ENCODE assay signal across 12 cellular contexts in genomic region chr6:44667226-44667625, GRCh38.
DNase-seq lines count a peak whose midpoint lies in the region; ATAC-seq and TF ChIP-seq lines count a peak whose summit lies in the region.
"Had no signal": no experiment of that assay in that cellular context is flagged by ENCODE, and none has a peak within 500 bp of the region (broad histone marks: within the 10 kb centered on the region; RNA-seq: fewer than 3 reads in every experiment).

No MANE protein-coding gene starts in this region.

- no peak overlapping the region for H3K23ac ChIP-seq in mesendoderm (ENCODE audit: low read length)

- CTCF ChIA-PET in AG04450 (lab: Charles Lee), result interaction anchor here (1.0 to 2.6 kb wide), 2 partner anchors 11 to 192 kb away, joined by 4 to 19 read pairs; no protein-coding TSS in a partner anchor
- CTCF ChIA-PET in mammary epithelial cell (lab: Charles Lee; ENCODE audit: low non-redundant PET), result no interaction called here

- no peak overlapping the region for H2BK5ac ChIP-seq in mesendoderm (ENCODE audit: low read length)

- H2AK5ac ChIP-seq in mesendoderm (ENCODE audit: low read length), result no peak overlapping the region

- DNase-seq in AG04450 (ENCODE audit: low read depth, low spot score) (peak; percentile 55), mammary epithelial cell (peak; percentile 42), mesendoderm (peak; percentile 97), Peyer's patch (no peak), right atrium auricular region (ENCODE audit: low spot score) (no peak), stomach (no peak)
- DNase-seq: effector memory CD8-positive, alpha-beta T cell had no signal

- 7% methylated on average over 3 of the region's 3 CpGs for WGBS in mammary epithelial cell (ENCODE audit: low coverage, missing lambda C conversion rate)
- no CpG with 5 or more reads among the region's 3 CpGs for WGBS in mesendoderm (ENCODE audit: extremely low coverage, insufficient coverage, low lambda C conversion rate)
- WGBS in stomach, 5 donors, result 62 to 75% (median 68%) methylated on average over 3 of the region's 3 CpGs

- H3K27ac ChIP-seq in AG04450 (ENCODE audit: low read depth, low read length), result peak overlapping the region; percentile 47
- peak overlapping the region; percentile 89 for H3K27ac ChIP-seq in HUES48 (ENCODE audit: low read depth, low read length)
- H3K27ac ChIP-seq in mammary epithelial cell (ENCODE audit: insufficient read depth, low read depth, low read length), result no peak overlapping the region
- peak overlapping the region; percentile 85 for H3K27ac ChIP-seq in mesendoderm (ENCODE audit: low read depth, low read length)
- no peak overlapping the region for H3K27ac ChIP-seq in Peyer's patch
- no peak overlapping the region for H3K27ac ChIP-seq in right atrium auricular region
- H3K27ac ChIP-seq in stomach, result no peak overlapping the region
- H3K27ac ChIP-seq: BLaER1, SK-N-MC had no signal

- dilution Hi-C loops in mammary epithelial cell (cut with HindIII; ENCODE audit: low sequenced_read_pairs), result no loop called here

- H3K36me3 ChIP-seq in HUES48 (ENCODE audit: control insufficient read depth, insufficient read depth, low read length), result no peaks in the 10 kb centered on the region
- no peaks in the 10 kb centered on the region for H3K36me3 ChIP-seq in mammary epithelial cell (ENCODE audit: insufficient read depth, low read length)
- H3K36me3 ChIP-seq in mesendoderm (ENCODE audit: control insufficient read depth, insufficient read depth, low read length), result no peaks in the 10 kb centered on the region
- H3K36me3 ChIP-seq in Peyer's patch, result no peaks in the 10 kb centered on the region
- H3K36me3 ChIP-seq in right atrium auricular region, result no peaks in the 10 kb centered on the region
- no peaks in the 10 kb centered on the region for H3K36me3 ChIP-seq in stomach
- H3K36me3 ChIP-seq: BLaER1 had no signal

- POLR2A ChIA-PET in AG04450 (lab: Yijun Ruan, JAX), result no interaction called here

- TF ChIP-seq CTCF in AG04450 (IDR thresholded peaks at IDR 0.05; ENCODE audit: low read depth, low read length) (no peak), mammary epithelial cell (conservative IDR thresholded peaks at IDR 0.05 in 1 of 2, IDR thresholded peaks at IDR 0.05 in 1 of 2; ENCODE audit: extremely low read depth in 1 of 2, insufficient read depth in 1 of 2, low read depth in 1 of 2, low read length in 2 of 2) (no peak), Peyer's patch (IDR thresholded peaks at IDR 0.05) (no peak), right atrium auricular region (IDR thresholded peaks at IDR 0.05) (no peak), stomach (IDR thresholded peaks at IDR 0.05) (no peak)

- H3K27me3 ChIP-seq in AG04450 (ENCODE audit: control insufficient read depth, insufficient read depth, low read length), result peaks cover 10% of the 10 kb centered on the region
- H3K27me3 ChIP-seq in HUES48 (ENCODE audit: control insufficient read depth, insufficient read depth, low read length), result no peaks in the 10 kb centered on the region
- no peaks in the 10 kb centered on the region for H3K27me3 ChIP-seq in mammary epithelial cell (ENCODE audit: insufficient read depth, low read length)
- H3K27me3 ChIP-seq in mesendoderm (ENCODE audit: insufficient read depth, low read length, poor library complexity), result no peaks in the 10 kb centered on the region
- H3K27me3 ChIP-seq in Peyer's patch, result no peaks in the 10 kb centered on the region
- H3K27me3 ChIP-seq in right atrium auricular region, result no peaks in the 10 kb centered on the region
- peaks cover 0 to 3% (median 0%) of the 10 kb centered on the region in 3 donors for H3K27me3 ChIP-seq in stomach
- H3K27me3 ChIP-seq: BLaER1 had no signal

- H3K4me1 ChIP-seq in HUES48 (ENCODE audit: control insufficient read depth, insufficient read depth, low read length) (peaks cover 58% of the 10 kb centered on the region), mammary epithelial cell (ENCODE audit: insufficient read depth, low read length) (peaks cover 24% of the 10 kb centered on the region), mesendoderm (ENCODE audit: control insufficient read depth, low read depth, low read length) (peaks cover 32% of the 10 kb centered on the region), Peyer's patch (no peaks in the 10 kb centered on the region), right atrium auricular region (no peaks in the 10 kb centered on the region), stomach (no peaks in the 10 kb centered on the region)
- H3K4me1 ChIP-seq: BLaER1 had no signal

- H3K79me2 ChIP-seq in mammary epithelial cell (ENCODE audit: insufficient read depth, low read length) (no peaks in the 10 kb centered on the region), mesendoderm (ENCODE audit: control insufficient read depth, insufficient read depth, low read length) (no peaks in the 10 kb centered on the region)

- no peaks in the 10 kb centered on the region for H3K79me1 ChIP-seq in mesendoderm (ENCODE audit: low read length)

- in situ Hi-C loops in mammary epithelial cell (cut with MboI; ENCODE audit: low sequenced_read_pairs in 2 of 2), result loop anchor here in 1 of 2 donors (25.0 kb wide), 1 partner anchor 1245 kb away; no protein-coding TSS in a partner anchor

- no peak overlapping the region for H3K4me3 ChIP-seq in AG04450 (ENCODE audit: low read depth, low read length)
- no peak overlapping the region for H3K4me3 ChIP-seq in HUES48 (ENCODE audit: low read depth, low read length)
- H3K4me3 ChIP-seq in mammary epithelial cell (replicated peaks in 1 of 3; ENCODE audit: insufficient read depth in 1 of 3, low read depth in 2 of 3, low read length in 3 of 3), result no peak overlapping the region
- H3K4me3 ChIP-seq in mesendoderm (ENCODE audit: low read length), result no peak overlapping the region
- no peak overlapping the region for H3K4me3 ChIP-seq in Peyer's patch
- no peak overlapping the region for H3K4me3 ChIP-seq in right atrium auricular region
- no peak overlapping the region for H3K4me3 ChIP-seq in stomach
- H3K4me3 ChIP-seq: BLaER1, lung, SK-N-MC had no signal

- peak overlapping the region; percentile 9 for H3K18ac ChIP-seq in mesendoderm (ENCODE audit: low read length)

- no peak overlapping the region for H4K5ac ChIP-seq in mesendoderm (ENCODE audit: low read length)

- H2BK15ac ChIP-seq in mesendoderm (replicated peaks; ENCODE audit: low read depth), result no peak overlapping the region

- no peak overlapping the region for H3K9ac ChIP-seq in HUES48 (ENCODE audit: low read depth, low read length)
- H3K9ac ChIP-seq in mammary epithelial cell (ENCODE audit: insufficient read depth, low read length), result no peak overlapping the region
- no peak overlapping the region for H3K9ac ChIP-seq in mesendoderm (ENCODE audit: low read length)
- H3K9ac ChIP-seq: BLaER1 had no signal

- H4K20me1 ChIP-seq in mammary epithelial cell (ENCODE audit: insufficient read depth, low read length), result no peaks in the 10 kb centered on the region
- H4K20me1 ChIP-seq: BLaER1 had no signal

- no peak for TF ChIP-seq EP300 in stomach (IDR thresholded peaks at IDR 0.05)

- no peak overlapping the region for H4K8ac ChIP-seq in mesendoderm (ENCODE audit: low read depth, low read length)

- H3K4me2 ChIP-seq in mammary epithelial cell (ENCODE audit: insufficient read depth, low read depth, low read length) (no peak overlapping the region), mesendoderm (ENCODE audit: low read length) (no peak overlapping the region)
- H3K4me2 ChIP-seq: BLaER1 had no signal

- H2BK120ac ChIP-seq in mesendoderm (ENCODE audit: low read depth, low read length), result peak overlapping the region; percentile 21

- TF ChIP-seq POLR2A in Peyer's patch (IDR thresholded peaks at IDR 0.05), result no peak
- no peak for TF ChIP-seq POLR2A in stomach (IDR thresholded peaks at IDR 0.05)

- peak overlapping the region; percentile 62 for H3K56ac ChIP-seq in mesendoderm (ENCODE audit: low read length)

- H3K4ac ChIP-seq in mesendoderm (ENCODE audit: low read depth, low read length), result no peak overlapping the region

- no TSS peak for BruUV-seq in mammary epithelial cell (replicated peaks; lab: Mats Ljungman, UMichigan)

- intact Hi-C loops in mammary epithelial cell (cut with micrococcal nuclease), result no loop called here
- intact Hi-C loops in stomach (cut with DNase I; ENCODE audit: low total_unique reads), result loop anchor here (10.0 kb wide), 1 partner anchor 182 kb away; no protein-coding TSS in a partner anchor

- H3K9me3 ChIP-seq in AG04450 (ENCODE audit: control insufficient read depth, insufficient read depth, low read length) (no peaks in the 10 kb centered on the region; the same call in 1 of the 2 replicates), HUES48 (ENCODE audit: control insufficient read depth, insufficient read depth, low read length) (no peaks in the 10 kb centered on the region), mammary epithelial cell (replicated peaks; ENCODE audit: insufficient read depth, low read length) (no peaks in the 10 kb centered on the region), Peyer's patch (no peaks in the 10 kb centered on the region), right atrium auricular region (no peaks in the 10 kb centered on the region), stomach (no peaks in the 10 kb centered on the region)
- H3K9me3 ChIP-seq: BLaER1 had no signal

- no peak for ATAC-seq in HG03571 (IDR thresholded peaks at IDR 0.05; ENCODE audit: unreplicated experiment)
- ATAC-seq: effector memory CD8-positive, alpha-beta T cell had no signal

- peak overlapping the region; percentile 47 for H2AFZ ChIP-seq in mammary epithelial cell (ENCODE audit: low read depth, low read length)

Comparison
In these comparisons a context has a peak if more than half of its experiments do, and no peak if none do; other contexts are left out.
1. DNase-seq: peak in AG04450 (single experiment), mammary epithelial cell (single experiment) and mesendoderm (single experiment); none in Peyer's patch (0 of 3), right atrium auricular region (single experiment) and stomach (single experiment).
2. H3K27ac ChIP-seq: peak in AG04450 (single experiment), HUES48 (single experiment) and mesendoderm (single experiment); none in mammary epithelial cell (single experiment), Peyer's patch (0 of 4), right atrium auricular region (0 of 2) and stomach (0 of 5).